Comparison of ENCODE assay signal across 11 cellular contexts in genomic region chr20:57707320-57707719, GRCh38. TPM values are rescaled to one million over a fixed set of nuclear protein-coding genes. Genes with fewer than 3 reads are reported as not detected.
A peak's percentile ranks its signal among the peaks of the same experiment; 100 is the strongest.
DNase-seq lines count a peak whose midpoint lies in the region; ATAC-seq, FAIRE-seq and TF ChIP-seq lines count a peak whose summit lies in the region.
"Had no signal": no experiment of that assay in that cellular context is flagged by ENCODE, and none has a peak within 500 bp of the region (broad histone marks: within the 10 kb centered on the region; RNA-seq: fewer than 3 reads in every experiment).

No MANE protein-coding gene starts in this region.

- peaks cover 9% of the 10 kb centered on the region; the same call in 1 of the 2 replicates for H4K20me1 ChIP-seq in DOHH2 (ENCODE audit: control insufficient read depth, insufficient read depth, low read depth, low read length)
- H4K20me1 ChIP-seq in PC-9 (ENCODE audit: insufficient read depth) = peaks cover 64% of the 10 kb centered on the region

- H3K9me2 ChIP-seq in DOHH2 (replicated peaks; ENCODE audit: control insufficient read depth, low read length) (no peaks in the 10 kb centered on the region), PC-9 (ENCODE audit: insufficient read depth) (no peaks in the 10 kb centered on the region)

- in situ Hi-C loops in gastrocnemius medialis (cut with MboI; ENCODE audit: low sequenced_read_pairs in 4 of 4) = loop anchor here in 2 of 4 donors (25.0 kb wide), 2 partner anchors 320 to 1320 kb away; partner anchors contain the start of genes AURKA (in 1 of the 2), CSTF1 (in 1 of the 2) and RBM38 (in 1 of the 2)

- H3K4me1 ChIP-seq in DOHH2 (ENCODE audit: control insufficient read depth, low read length) (peaks cover 77% of the 10 kb centered on the region), PC-9 (replicated peaks; ENCODE audit: insufficient read depth) (peaks cover 63% of the 10 kb centered on the region), gastrocnemius medialis (peaks cover 37 to 38% of the 10 kb centered on the region in 2 donors)

- H3K79me2 ChIP-seq in DOHH2 (ENCODE audit: control insufficient read depth, low read length) (peaks cover 70% of the 10 kb centered on the region), PC-9 (ENCODE audit: low read depth) (peaks cover 94% of the 10 kb centered on the region)

- H3K4me3 ChIP-seq in DOHH2 (ENCODE audit: low read length) = no peak overlapping the region
- peak overlapping the region; percentile 98 for H3K4me3 ChIP-seq in PC-9
- H3K4me3 ChIP-seq in epithelial cell of proximal tubule (ENCODE audit: low read depth, low read length) = peak overlapping the region; percentile 98
- H3K4me3 ChIP-seq in gastrocnemius medialis = no peak overlapping the region

- intact Hi-C loops in PC-9 (cut with micrococcal nuclease; ENCODE audit: unreplicated experiment) = loop anchor here (2.0 kb wide), 1 partner anchor 53 kb away; no protein-coding TSS in a partner anchor
- intact Hi-C loops in gastrocnemius medialis (cut with DNase I; ENCODE audit: low total_unique reads) = loop anchor here (2.0 kb wide), 1 partner anchor 41 kb away; no protein-coding TSS in a partner anchor

- H3K9me3 ChIP-seq in DOHH2 (ENCODE audit: control insufficient read depth, insufficient read depth, low read length) (no peaks in the 10 kb centered on the region), PC-9 (ENCODE audit: insufficient read depth, low read depth) (no peaks in the 10 kb centered on the region), gastrocnemius medialis (no peaks in the 10 kb centered on the region)

- no peak for FAIRE-seq in RCC 7860 (lab: Jason Lieb, UNC)
- FAIRE-seq: G401.6, HepG2 had no signal

- BruUV-seq in PC-9 (replicated peaks; lab: Mats Ljungman, UMichigan) = no TSS peak

- POLR2A ChIA-PET in PC-9 (lab: Charles Lee; ENCODE audit: unreplicated experiment) = interaction anchor here (0.7 to 0.8 kb wide), 3 partner anchors 9 to 401 kb away, joined by 3 to 5 read pairs (median 3); no protein-coding TSS in a partner anchor

- ATAC-seq in gastrocnemius medialis (no peak), GM21526 (IDR thresholded peaks at IDR 0.05; ENCODE audit: low FRiP score, unreplicated experiment) (no peak)

- no peak for DNase-seq in PC-9
- no peak for DNase-seq in epithelial cell of proximal tubule (ENCODE audit: low read depth)
- DNase-seq in gastrocnemius medialis = no peak
- no peak for DNase-seq in cerebellar cortex (ENCODE audit: low spot score)
- DNase-seq in NCI-H82 treated with DMSO at 0.1 percent for 48 hours (lab: John Stamatoyannopoulos, UW; ENCODE audit: unreplicated experiment) = no peak
- DNase-seq in RCC 7860 (ENCODE audit: low spot score) = no peak
- DNase-seq: NCI-H446 treated with DMSO at 0.1 percent for 48 hours had no signal

- H3K27me3 ChIP-seq in DOHH2 (ENCODE audit: control insufficient read depth, low read length) (peaks cover 5% of the 10 kb centered on the region; the same call in 1 of the 2 replicates), PC-9 (ENCODE audit: insufficient read depth, low read depth) (no peaks in the 10 kb centered on the region), gastrocnemius medialis (no peaks in the 10 kb centered on the region)

- no peak for TF ChIP-seq CTCF in DOHH2 (IDR thresholded peaks at IDR 0.05; ENCODE audit: low read depth, low read length, poor library complexity, severe bottlenecking)
- no peak for TF ChIP-seq CTCF in PC-9 (conservative IDR thresholded peaks at IDR 0.05)
- no peak for TF ChIP-seq CTCF in epithelial cell of proximal tubule (conservative IDR thresholded peaks at IDR 0.05; ENCODE audit: low read depth, low read length)
- TF ChIP-seq CTCF in gastrocnemius medialis (IDR thresholded peaks at IDR 0.05 in 4 of 5, conservative IDR thresholded peaks at IDR 0.05 in 1 of 5) = no peak

- H2AFZ ChIP-seq in PC-9 = no peak overlapping the region

- CTCF ChIA-PET in PC-9 (lab: Charles Lee) = interaction anchor here (0.5 to 0.9 kb wide), 2 partner anchors 380 to 411 kb away, joined by 3 to 4 read pairs; no protein-coding TSS in a partner anchor

- no peaks in the 10 kb centered on the region for H3F3A ChIP-seq in DOHH2 (ENCODE audit: control insufficient read depth, insufficient read depth)
- H3F3A ChIP-seq in PC-9 (ENCODE audit: insufficient read depth, low read depth) = peaks cover 47% of the 10 kb centered on the region; the same call in 1 of the 2 replicates

- no peaks in the 10 kb centered on the region; the same call in 1 of the 2 replicates for H3K36me3 ChIP-seq in DOHH2 (ENCODE audit: control insufficient read depth, low read length)
- H3K36me3 ChIP-seq in PC-9 (ENCODE audit: low read depth) = peaks cover 50% of the 10 kb centered on the region
- no peaks in the 10 kb centered on the region for H3K36me3 ChIP-seq in gastrocnemius medialis

- H3K4me2 ChIP-seq in DOHH2 (ENCODE audit: low read length) (peak overlapping the region; percentile 70), PC-9 (peak overlapping the region; percentile 85)

- H3K27ac ChIP-seq in DOHH2 (ENCODE audit: low read depth, low read length) (no peak overlapping the region), PC-9 (peak overlapping the region; percentile 61), gastrocnemius medialis (peak overlapping the region; percentile 78 to 88 (median 82))

- TF ChIP-seq POLR2A in gastrocnemius medialis (IDR thresholded peaks at IDR 0.05) = no peak

RNA-seq across cellular contexts. Expression of gene PMEPA1, which starts 2.5 kb away (rescaled TPM):
- total RNA-seq in PC-9 (2021) (163 and 177 TPM in 2 replicates), epithelial cell of proximal tubule (59.4 and 62.5 TPM in 2 replicates), gastrocnemius medialis (1 to 10 TPM; 1.5 to 8.1 (median 5.8) TPM)
- total RNA-seq: HepG2 had no signal

Comparison
In these comparisons a context has a peak if more than half of its experiments do, and no peak if none do; other contexts are left out.
1. H3K4me3 ChIP-seq: peak in PC-9 (single experiment) and epithelial cell of proximal tubule (single experiment); none in DOHH2 (single experiment) and gastrocnemius medialis (0 of 4).